Comparison of ENCODE assay signal across 1 cellular context in the genomic region with DNA sequence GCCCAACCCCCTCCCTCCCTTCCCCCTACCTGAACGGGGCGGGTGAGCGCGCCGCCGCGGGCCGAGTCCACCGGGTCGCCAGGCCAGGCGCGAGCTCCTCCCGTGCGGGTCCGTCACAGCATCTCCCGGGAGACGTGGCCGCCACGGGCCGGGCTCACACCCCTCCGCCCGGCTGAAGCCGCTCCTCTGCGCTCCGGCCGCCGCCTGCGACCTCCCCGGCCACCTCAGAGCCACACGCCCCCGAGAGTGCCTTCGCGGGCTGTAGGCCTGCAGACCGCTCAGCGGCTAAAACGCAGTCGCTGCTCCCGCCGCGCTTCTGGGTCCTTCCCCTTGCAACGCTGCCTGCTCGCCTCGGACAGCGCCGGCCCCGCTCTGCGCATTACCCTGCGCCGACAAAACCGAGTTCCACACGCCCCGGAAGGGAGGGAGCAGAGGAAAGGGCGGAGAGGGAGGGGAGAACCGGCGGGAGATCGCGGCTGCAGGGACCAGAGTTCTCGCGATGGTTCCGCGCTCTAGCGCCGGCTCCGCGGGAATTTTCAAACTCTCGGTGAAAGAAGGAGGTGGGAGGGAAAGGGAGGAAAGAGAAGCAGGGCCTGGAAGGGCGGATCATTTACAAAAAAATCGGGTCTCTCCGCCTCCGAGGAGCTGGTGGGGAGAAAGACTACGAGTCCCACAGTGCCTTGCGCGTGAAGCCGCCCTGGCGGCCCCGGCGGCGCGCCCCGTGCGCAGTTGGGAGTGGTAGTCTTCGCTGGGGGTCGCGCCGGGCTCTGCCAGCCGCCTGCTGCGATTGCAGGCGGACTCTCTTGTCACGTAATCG.
A peak's percentile ranks its signal among the peaks of the same experiment; 100 is the strongest.
TF ChIP-seq lines count a peak whose summit lies in the region.

Gene AHCTF1, minus strand, starts transcription at position 400 of the 817 bp plus-strand sequence. CDS start 13,578 bp downstream, outside the sequence.

TF ChIP-seq in HepG2, 621 proteins besides CTCF, POLR2A, EP300 and RAD21 (continued from another document and continues in another):
- 0 out of 2 replicates have a peak, but pooled peaks have one; percentile 66 for TF ChIP-seq ONECUT2 (CRISPR knock-in tag; IDR thresholded peaks at IDR 0.05)
- no peak for TF ChIP-seq ZBTB7A (CRISPR knock-in tag; IDR thresholded peaks at IDR 0.05)
- peak; percentile 80 for TF ChIP-seq DR1 (CRISPR knock-in tag; IDR thresholded peaks at IDR 0.05)
- no peak for TF ChIP-seq NFIB (CRISPR knock-in tag; IDR thresholded peaks at IDR 0.05; ENCODE audit: borderline replicate concordance)
- peak; percentile 86 for TF ChIP-seq EED (CRISPR knock-in tag; IDR thresholded peaks at IDR 0.05)
- TF ChIP-seq NFKBIZ (CRISPR knock-in tag; IDR thresholded peaks at IDR 0.05): peak; percentile 36; the same call in 1 of the 2 replicates
- TF ChIP-seq RCOR2 (CRISPR knock-in tag; IDR thresholded peaks at IDR 0.05): peak; percentile 24; the same call in 1 of the 2 replicates
- TF ChIP-seq ZNF180 (CRISPR knock-in tag; IDR thresholded peaks at IDR 0.05; ENCODE audit: borderline replicate concordance, low read depth): no peak
- TF ChIP-seq ZBTB37 (CRISPR knock-in tag; IDR thresholded peaks at IDR 0.05): no peak
- peak; percentile 50; the same call in 1 of the 2 replicates for TF ChIP-seq GZF1 (CRISPR knock-in tag; IDR thresholded peaks at IDR 0.05)
- TF ChIP-seq PRDM15 (CRISPR knock-in tag; IDR thresholded peaks at IDR 0.05): peak; percentile 25; the same call in 1 of the 2 replicates
- TF ChIP-seq PHF8 (CRISPR knock-in tag; IDR thresholded peaks at IDR 0.05): peak; percentile 92
- TF ChIP-seq, protein P1, sequence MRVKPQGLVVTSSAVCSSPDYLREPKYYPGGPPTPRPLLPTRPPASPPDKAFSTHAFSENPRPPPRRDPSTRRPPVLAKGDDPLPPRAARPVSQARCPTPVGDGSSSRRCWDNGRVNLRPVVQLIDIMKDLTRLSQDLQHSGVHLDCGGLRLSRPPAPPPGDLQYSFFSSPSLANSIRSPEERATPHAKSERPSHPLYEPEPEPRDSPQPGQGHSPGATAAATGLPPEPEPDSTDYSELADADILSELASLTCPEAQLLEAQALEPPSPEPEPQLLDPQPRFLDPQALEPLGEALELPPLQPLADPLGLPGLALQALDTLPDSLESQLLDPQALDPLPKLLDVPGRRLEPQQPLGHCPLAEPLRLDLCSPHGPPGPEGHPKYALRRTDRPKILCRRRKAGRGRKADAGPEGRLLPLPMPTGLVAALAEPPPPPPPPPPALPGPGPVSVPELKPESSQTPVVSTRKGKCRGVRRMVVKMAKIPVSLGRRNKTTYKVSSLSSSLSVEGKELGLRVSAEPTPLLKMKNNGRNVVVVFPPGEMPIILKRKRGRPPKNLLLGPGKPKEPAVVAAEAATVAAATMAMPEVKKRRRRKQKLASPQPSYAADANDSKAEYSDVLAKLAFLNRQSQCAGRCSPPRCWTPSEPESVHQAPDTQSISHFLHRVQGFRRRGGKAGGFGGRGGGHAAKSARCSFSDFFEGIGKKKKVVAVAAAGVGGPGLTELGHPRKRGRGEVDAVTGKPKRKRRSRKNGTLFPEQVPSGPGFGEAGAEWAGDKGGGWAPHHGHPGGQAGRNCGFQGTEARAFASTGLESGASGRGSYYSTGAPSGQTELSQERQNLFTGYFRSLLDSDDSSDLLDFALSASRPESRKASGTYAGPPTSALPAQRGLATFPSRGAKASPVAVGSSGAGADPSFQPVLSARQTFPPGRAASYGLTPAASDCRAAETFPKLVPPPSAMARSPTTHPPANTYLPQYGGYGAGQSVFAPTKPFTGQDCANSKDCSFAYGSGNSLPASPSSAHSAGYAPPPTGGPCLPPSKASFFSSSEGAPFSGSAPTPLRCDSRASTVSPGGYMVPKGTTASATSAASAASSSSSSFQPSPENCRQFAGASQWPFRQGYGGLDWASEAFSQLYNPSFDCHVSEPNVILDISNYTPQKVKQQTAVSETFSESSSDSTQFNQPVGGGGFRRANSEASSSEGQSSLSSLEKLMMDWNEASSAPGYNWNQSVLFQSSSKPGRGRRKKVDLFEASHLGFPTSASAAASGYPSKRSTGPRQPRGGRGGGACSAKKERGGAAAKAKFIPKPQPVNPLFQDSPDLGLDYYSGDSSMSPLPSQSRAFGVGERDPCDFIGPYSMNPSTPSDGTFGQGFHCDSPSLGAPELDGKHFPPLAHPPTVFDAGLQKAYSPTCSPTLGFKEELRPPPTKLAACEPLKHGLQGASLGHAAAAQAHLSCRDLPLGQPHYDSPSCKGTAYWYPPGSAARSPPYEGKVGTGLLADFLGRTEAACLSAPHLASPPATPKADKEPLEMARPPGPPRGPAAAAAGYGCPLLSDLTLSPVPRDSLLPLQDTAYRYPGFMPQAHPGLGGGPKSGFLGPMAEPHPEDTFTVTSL (CRISPR knock-in tag; IDR thresholded peaks at IDR 0.05; ENCODE audit: borderline replicate concordance): peak; percentile 54; the same call in 1 of the 2 replicates
- TF ChIP-seq MZF1 (CRISPR knock-in tag; IDR thresholded peaks at IDR 0.05; ENCODE audit: borderline replicate concordance): no peak
- TF ChIP-seq ZNF24 (IDR thresholded peaks at IDR 0.05): no peak
- TF ChIP-seq FOXC1 (CRISPR knock-in tag; IDR thresholded peaks at IDR 0.05; ENCODE audit: borderline replicate concordance): no peak; the same call in 1 of the 2 replicates
- no peak for TF ChIP-seq HNF1A (IDR thresholded peaks at IDR 0.05; ENCODE audit: low read depth)
- peak; percentile 80 for TF ChIP-seq HNF1A (CRISPR knock-in tag; IDR thresholded peaks at IDR 0.05; ENCODE audit: borderline replicate concordance)
- no peak for TF ChIP-seq PCBP2 (optimal IDR thresholded peaks at IDR 0.05; ENCODE audit: low read depth, low read length, poor library complexity, severe bottlenecking)
- no peak for TF ChIP-seq MTA1 (CRISPR knock-in tag; IDR thresholded peaks at IDR 0.05; ENCODE audit: borderline replicate concordance)
- peak; percentile 97 for TF ChIP-seq CHD2 (IDR thresholded peaks at IDR 0.05; ENCODE audit: low read depth, low read length)
- TF ChIP-seq, protein P2, sequence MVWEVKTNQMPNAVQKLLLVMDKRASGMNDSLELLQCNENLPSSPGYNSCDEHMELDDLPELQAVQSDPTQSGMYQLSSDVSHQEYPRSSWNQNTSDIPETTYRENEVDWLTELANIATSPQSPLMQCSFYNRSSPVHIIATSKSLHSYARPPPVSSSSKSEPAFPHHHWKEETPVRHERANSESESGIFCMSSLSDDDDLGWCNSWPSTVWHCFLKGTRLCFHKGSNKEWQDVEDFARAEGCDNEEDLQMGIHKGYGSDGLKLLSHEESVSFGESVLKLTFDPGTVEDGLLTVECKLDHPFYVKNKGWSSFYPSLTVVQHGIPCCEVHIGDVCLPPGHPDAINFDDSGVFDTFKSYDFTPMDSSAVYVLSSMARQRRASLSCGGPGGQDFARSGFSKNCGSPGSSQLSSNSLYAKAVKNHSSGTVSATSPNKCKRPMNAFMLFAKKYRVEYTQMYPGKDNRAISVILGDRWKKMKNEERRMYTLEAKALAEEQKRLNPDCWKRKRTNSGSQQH (CRISPR knock-in tag; IDR thresholded peaks at IDR 0.05; ENCODE audit: low read depth): no peak; the same call in none of the 2 replicates
- TF ChIP-seq ZNF646 (CRISPR knock-in tag; IDR thresholded peaks at IDR 0.05): no peak
- TF ChIP-seq JARID2 (CRISPR knock-in tag; IDR thresholded peaks at IDR 0.05; ENCODE audit: insufficient replicate concordance): no peak
